ENCODE assay signal across 28 cellular contexts in genomic region chrX:31851761-31852160, GRCh38.
"Had no signal": no experiment of that assay in that cellular context is flagged by ENCODE, and none has a peak within 500 bp of the region (broad histone marks: within the 10 kb centered on the region; RNA-seq: fewer than 3 reads in every experiment).

No MANE protein-coding gene starts in this region.

- H3K9me3 Mint-ChIP-seq: stimulated activated memory B cell treated with anti-CD40 and anti-IgM and Interleukin-4, amounts not matched to agents 10 μg/mL and 1 μg/mL and 100 μg/mL, for 72 hours; stimulated activated naive CD8-positive, alpha-beta T cell treated with anti-CD3 and anti-CD28 coated beads, Interleukin-15, Interleukin-2, amounts not matched to agents 100 ng/mL and 50 ng/mL, for 24 hours; type B pancreatic cell had no signal

- H3K27ac ChIP-seq: stomach, suprapubic skin, testis, thoracic aorta, thyroid gland, tibial artery, tibial nerve, transverse colon, upper lobe of right lung, uterus, vagina had no signal

- H3K4me3 ChIP-seq: stomach, suprapubic skin, testis, thoracic aorta, thyroid gland, tibial artery, tibial nerve, transverse colon, upper lobe of right lung, uterus, vagina had no signal

- H3K36me3 Mint-ChIP-seq: stimulated activated effector memory CD8-positive, alpha-beta T cell treated with anti-CD3 and anti-CD28 coated beads, Interleukin-12 subunit alpha, Interleukin-12 subunit beta, amount 100 ng/mL, for 72 hours; stimulated activated memory B cell treated with anti-CD40 and anti-IgM and Interleukin-4, amounts not matched to agents 10 μg/mL and 1 μg/mL and 100 μg/mL, for 72 hours; stimulated activated naive B cell treated with anti-CD40 and anti-IgM and Interleukin-4, amounts not matched to agents 10 μg/mL and 1 μg/mL and 100 μg/mL, for 72 hours; type B pancreatic cell had no signal

- H3K36me3 ChIP-seq: stomach, suprapubic skin, thoracic aorta, thyroid gland, tibial artery, tibial nerve, transverse colon, upper lobe of right lung, uterus, vagina had no signal

- H3K4me1 Mint-ChIP-seq: stimulated activated effector memory CD8-positive, alpha-beta T cell treated with anti-CD3 and anti-CD28 coated beads, Interleukin-12 subunit alpha, Interleukin-12 subunit beta, amount 100 ng/mL, for 72 hours; stimulated activated memory B cell treated with anti-CD40 and anti-IgM and Interleukin-4, amounts not matched to agents 10 μg/mL and 1 μg/mL and 100 μg/mL, for 72 hours; stimulated activated naive B cell treated with anti-CD40 and anti-IgM and Interleukin-4, amounts not matched to agents 10 μg/mL and 1 μg/mL and 100 μg/mL, for 72 hours; stimulated activated naive CD8-positive, alpha-beta T cell treated with anti-CD3 and anti-CD28 coated beads, Interleukin-15, amount 100 ng/mL, for 72 hours had no signal

- H3K27ac Mint-ChIP-seq: stimulated activated effector memory CD8-positive, alpha-beta T cell treated with anti-CD3 and anti-CD28 coated beads, Interleukin-12 subunit alpha, Interleukin-12 subunit beta, amount 100 ng/mL, for 72 hours; stimulated activated memory B cell treated with anti-CD40 and anti-IgM and Interleukin-4, amounts not matched to agents 10 μg/mL and 1 μg/mL and 100 μg/mL, for 72 hours; stimulated activated naive B cell treated with anti-CD40 and anti-IgM and Interleukin-4, amounts not matched to agents 10 μg/mL and 1 μg/mL and 100 μg/mL, for 72 hours; stimulated activated naive CD8-positive, alpha-beta T cell treated with anti-CD3 and anti-CD28 coated beads, Interleukin-15, amount 100 ng/mL, for 72 hours; stimulated activated naive CD8-positive, alpha-beta T cell treated with anti-CD3 and anti-CD28 coated beads, Interleukin-15, Interleukin-2, amounts not matched to agents 100 ng/mL and 50 ng/mL, for 24 hours; type B pancreatic cell had no signal

- H3K27me3 Mint-ChIP-seq: stimulated activated memory B cell treated with anti-CD40 and anti-IgM and Interleukin-4, amounts not matched to agents 10 μg/mL and 1 μg/mL and 100 μg/mL, for 72 hours; stimulated activated naive B cell treated with anti-CD40 and anti-IgM and Interleukin-4, amounts not matched to agents 10 μg/mL and 1 μg/mL and 100 μg/mL, for 72 hours; stimulated activated naive CD8-positive, alpha-beta T cell treated with anti-CD3 and anti-CD28 coated beads, Interleukin-15, amount 100 ng/mL, for 72 hours; stimulated activated naive CD8-positive, alpha-beta T cell treated with anti-CD3 and anti-CD28 coated beads, Interleukin-15, Interleukin-2, amounts not matched to agents 100 ng/mL and 50 ng/mL, for 24 hours; type B pancreatic cell had no signal

- ATAC-seq: stimulated activated effector memory CD8-positive, alpha-beta T cell treated with anti-CD3 and anti-CD28 coated beads, Interleukin-12 subunit alpha, Interleukin-12 subunit beta, amount 100 ng/mL, for 72 hours; stimulated activated memory B cell treated with anti-CD40 and anti-IgM and Interleukin-4, amounts not matched to agents 10 μg/mL and 1 μg/mL and 100 μg/mL, for 72 hours; stimulated activated naive B cell treated with anti-CD40 and anti-IgM and Interleukin-4, amounts not matched to agents 10 μg/mL and 1 μg/mL and 100 μg/mL, for 72 hours; stimulated activated naive CD8-positive, alpha-beta T cell treated with anti-CD3 and anti-CD28 coated beads, Interleukin-15, amount 100 ng/mL, for 72 hours; stimulated activated naive CD8-positive, alpha-beta T cell treated with anti-CD3 and anti-CD28 coated beads, Interleukin-15, Interleukin-2, amounts not matched to agents 100 U/mL and 50 U/mL, for 24 hours; upper lobe of right lung had no signal

- H3K9me3 ChIP-seq: stomach, suprapubic skin, testis, thoracic aorta, thyroid gland, tibial artery, tibial nerve, transverse colon, upper lobe of right lung, uterus, vagina had no signal

- H3K4me1 ChIP-seq: stomach, suprapubic skin, testis, thyroid gland, tibial artery, tibial nerve, transverse colon, upper lobe of right lung, uterus, vagina had no signal

- FAIRE-seq: urothelium cell line had no signal

- H3K27me3 ChIP-seq: stomach, suprapubic skin, testis, thyroid gland, tibial artery, tibial nerve, transverse colon, upper lobe of right lung, uterus, vagina had no signal

- DNase-seq: stimulated activated CD4-positive, alpha-beta T cell treated with anti-CD3 and anti-CD28 coated beads, Interleukin-2, amount 100 ng/mL, for 48 hours; stimulated activated CD4-positive, alpha-beta T cell treated with anti-CD3 and anti-CD28 coated beads, Interleukin-4, amount 100 ng/mL, for 1 hour; stimulated activated CD4-positive, alpha-beta T cell treated with anti-CD3 and anti-CD28 coated beads, Interleukin-4, amount 100 ng/mL, for 24 hours; stimulated activated CD4-positive, alpha-beta T cell treated with anti-CD3 and anti-CD28 coated beads, Interleukin-4, amount 100 ng/mL, for 4 hours; stimulated activated CD8-positive, alpha-beta memory T cell treated with anti-CD3 and anti-CD28 coated beads, Interleukin-4, amount 100 ng/mL, for 48 hours; stimulated activated naive B cell treated with anti-CD40 and anti-IgM and Interleukin-4, amounts not matched to agents 10 μg/mL and 1 μg/mL and 100 μg/mL, for 72 hours; stimulated activated naive CD4-positive, alpha-beta T cell; stimulated activated naive CD4-positive, alpha-beta T cell treated with Interleukin-2 at 50 U/mL for 16 hours; stimulated activated naive CD8-positive, alpha-beta T cell treated with anti-CD3 and anti-CD28 coated beads, Interleukin-15, amount 100 ng/mL, for 72 hours; stimulated activated naive CD8-positive, alpha-beta T cell treated with anti-CD3 and anti-CD28 coated beads, Interleukin-15, Interleukin-2, amounts not matched to agents 100 U/mL and 50 U/mL, for 24 hours; stomach; substantia nigra; testis; thyroid gland; tibial artery; transverse colon; trophoblast cell; upper lobe of right lung; uterus had no signal

- H3K4me3 Mint-ChIP-seq: stimulated activated effector memory CD8-positive, alpha-beta T cell treated with anti-CD3 and anti-CD28 coated beads, Interleukin-12 subunit alpha, Interleukin-12 subunit beta, amount 100 ng/mL, for 72 hours; stimulated activated memory B cell treated with anti-CD40 and anti-IgM and Interleukin-4, amounts not matched to agents 10 μg/mL and 1 μg/mL and 100 μg/mL, for 72 hours; stimulated activated naive B cell treated with anti-CD40 and anti-IgM and Interleukin-4, amounts not matched to agents 10 μg/mL and 1 μg/mL and 100 μg/mL, for 72 hours; stimulated activated naive CD8-positive, alpha-beta T cell treated with anti-CD3 and anti-CD28 coated beads, Interleukin-15, amount 100 ng/mL, for 72 hours; stimulated activated naive CD8-positive, alpha-beta T cell treated with anti-CD3 and anti-CD28 coated beads, Interleukin-15, Interleukin-2, amounts not matched to agents 100 ng/mL and 50 ng/mL, for 24 hours; type B pancreatic cell had no signal
